Comparison of ENCODE assay signal across 8 cellular contexts in genomic region chr14:102525213-102526143, GRCh38. TPM values are rescaled to one million over a fixed set of nuclear protein-coding genes. Genes with fewer than 3 reads are reported as not detected.
A peak's percentile ranks its signal among the peaks of the same experiment; 100 is the strongest.
DNase-seq lines count a peak whose midpoint lies in the region; ATAC-seq and TF ChIP-seq lines count a peak whose summit lies in the region.

No MANE protein-coding gene starts in this region.

- peaks cover 21% of the 10 kb centered on the region for H3K4me1 Mint-ChIP-seq in activated naive CD8-positive, alpha-beta T cell treated with anti-CD3 and anti-CD28 coated beads, Interleukin-2, amount 10 ng/mL, durations not matched to agents 7 days and 5 days
- peaks cover 6% of the 10 kb centered on the region for H3K4me1 Mint-ChIP-seq in progenitor cell of endocrine pancreas (ENCODE audit: low read depth)

- POLR2A ChIA-PET in activated naive CD8-positive, alpha-beta T cell treated with anti-CD3 and anti-CD28 coated beads, Interleukin-2, amount 10 ng/mL, durations not matched to agents 7 days and 5 days (lab: Charles Lee): interaction anchor here (0.5 to 1.9 kb wide), 11 partner anchors 16 to 653 kb away, joined by 3 to 19 read pairs (median 4); partner anchors contain the start of genes ANKRD9 and DYNC1H1

- peak; percentile 32 for DNase-seq in NCI-H2029 treated with DMSO at 0.1 percent for 48 hours (lab: John Stamatoyannopoulos, UW)
- DNase-seq in NCI-H2029 (lab: John Stamatoyannopoulos, UW): no peak
- DNase-seq in HCEC 1CT: peak; percentile 69
- DNase-seq in NCI-H2227 treated with DMSO at 0.1 percent for 48 hours (lab: John Stamatoyannopoulos, UW): peak; percentile 24
- DNase-seq in activated naive CD8-positive, alpha-beta T cell treated with anti-CD3 and anti-CD28 coated beads, Interleukin-2, amount 10 ng/mL, durations not matched to agents 7 days and 5 days: no peak
- DNase-seq in left ventricle myocardium superior: no peak
- no peak for DNase-seq in progenitor cell of endocrine pancreas (ENCODE audit: low spot score, unreplicated experiment)

- H3K27me3 Mint-ChIP-seq in activated naive CD8-positive, alpha-beta T cell treated with anti-CD3 and anti-CD28 coated beads, Interleukin-2, amount 10 ng/mL, durations not matched to agents 7 days and 5 days: no peaks in the 10 kb centered on the region
- H3K27me3 Mint-ChIP-seq in progenitor cell of endocrine pancreas: peaks cover 3% of the 10 kb centered on the region

- intact Hi-C loops in left ventricle myocardium superior (cut with micrococcal nuclease): no loop called here

- H3K9me3 Mint-ChIP-seq in activated naive CD8-positive, alpha-beta T cell treated with anti-CD3 and anti-CD28 coated beads, Interleukin-2, amount 10 ng/mL, durations not matched to agents 7 days and 5 days: no peaks in the 10 kb centered on the region
- no peaks in the 10 kb centered on the region for H3K9me3 Mint-ChIP-seq in progenitor cell of endocrine pancreas (ENCODE audit: low read depth)

- no peak for TF ChIP-seq CTCF in progenitor cell of endocrine pancreas (IDR thresholded peaks at IDR 0.05; ENCODE audit: unreplicated experiment)

- peak; percentile 21 for ATAC-seq in activated naive CD8-positive, alpha-beta T cell treated with anti-CD3 and anti-CD28 coated beads, Interleukin-2, amount 10 ng/mL, durations not matched to agents 7 days and 5 days (ENCODE audit: low read depth)
- ATAC-seq in left ventricle myocardium superior: peak; percentile 47
- no peak for ATAC-seq in HG02623 (IDR thresholded peaks at IDR 0.05; ENCODE audit: unreplicated experiment)

- H3K27ac Mint-ChIP-seq in activated naive CD8-positive, alpha-beta T cell treated with anti-CD3 and anti-CD28 coated beads, Interleukin-2, amount 10 ng/mL, durations not matched to agents 7 days and 5 days: peak overlapping the region; percentile 89
- H3K27ac Mint-ChIP-seq in progenitor cell of endocrine pancreas: peak overlapping the region; percentile 93

- H3K36me3 Mint-ChIP-seq in activated naive CD8-positive, alpha-beta T cell treated with anti-CD3 and anti-CD28 coated beads, Interleukin-2, amount 10 ng/mL, durations not matched to agents 7 days and 5 days: no peaks in the 10 kb centered on the region
- H3K36me3 Mint-ChIP-seq in progenitor cell of endocrine pancreas (ENCODE audit: insufficient read depth): no peaks in the 10 kb centered on the region

- peak overlapping the region; percentile 92 for H3K4me3 Mint-ChIP-seq in activated naive CD8-positive, alpha-beta T cell treated with anti-CD3 and anti-CD28 coated beads, Interleukin-2, amount 10 ng/mL, durations not matched to agents 7 days and 5 days
- peak overlapping the region; percentile 83 for H3K4me3 Mint-ChIP-seq in progenitor cell of endocrine pancreas (ENCODE audit: low read depth)

RNA-seq across cellular contexts. Expression of gene ANKRD9, which starts 15.9 kb away (rescaled TPM):
- 1 to 10 TPM; 8.8 to 9.4 TPM for total RNA-seq in activated naive CD8-positive, alpha-beta T cell treated with anti-CD3 and anti-CD28 coated beads, Interleukin-2, amount 10 ng/mL, durations not matched to agents 7 days and 5 days
- total RNA-seq in left ventricle myocardium superior: 167 TPM
- 24.5 and 26.5 TPM in 2 replicates for total RNA-seq in progenitor cell of endocrine pancreas

Comparison
In these comparisons a context has a peak if more than half of its experiments do, and no peak if none do; other contexts are left out.
1. DNase-seq: peak in NCI-H2029 treated with DMSO at 0.1 percent for 48 hours (single experiment), HCEC 1CT (single experiment) and NCI-H2227 treated with DMSO at 0.1 percent for 48 hours (single experiment); none in NCI-H2029 (single experiment), activated naive CD8-positive, alpha-beta T cell treated with anti-CD3 and anti-CD28 coated beads, Interleukin-2, amount 10 ng/mL, durations not matched to agents 7 days and 5 days (single experiment), left ventricle myocardium superior (single experiment) and progenitor cell of endocrine pancreas (single experiment).